19 cellular contexts compared by ENCODE assay signal in the genomic region with DNA sequence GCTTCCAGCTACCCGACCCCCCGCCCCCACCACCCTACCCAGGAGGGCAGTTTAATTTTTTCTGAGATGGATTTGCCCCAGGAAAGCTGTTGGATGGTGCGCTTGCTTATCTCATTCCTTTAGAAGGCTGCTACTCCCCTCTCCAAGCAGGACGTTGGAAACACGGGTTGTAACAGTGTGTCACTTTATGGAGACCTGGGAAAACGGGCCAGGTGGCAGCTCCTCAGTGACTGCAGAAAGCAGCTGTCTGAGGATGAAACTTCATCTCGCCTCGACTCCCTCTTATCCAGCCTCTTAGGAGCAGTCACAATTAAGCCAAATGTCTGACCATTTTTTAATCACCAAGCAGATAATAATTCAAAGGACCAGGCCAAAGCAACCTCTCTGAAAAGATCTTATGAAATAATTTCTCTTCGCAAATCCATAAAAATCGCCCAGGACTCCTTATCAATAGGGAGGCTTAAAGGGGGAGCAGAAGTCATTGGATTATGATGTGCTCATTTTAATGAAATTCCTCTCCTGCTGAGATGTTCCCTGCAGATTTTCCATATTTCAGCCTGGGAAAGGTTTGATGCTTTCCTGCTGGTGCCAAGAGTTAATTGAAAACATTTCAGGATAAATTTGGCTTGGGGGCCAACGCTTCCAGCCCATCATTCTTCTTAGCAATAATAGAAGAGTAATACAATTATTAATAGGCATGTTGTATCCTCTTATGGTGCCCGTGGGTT. TPM values are rescaled to one million over a fixed set of nuclear protein-coding genes. Genes with fewer than 3 reads are reported as not detected.
A peak's percentile ranks its signal among the peaks of the same experiment; 100 is the strongest.
DNase-seq lines count a peak whose midpoint lies in the region; ATAC-seq and TF ChIP-seq lines count a peak whose summit lies in the region.
"Had no signal": no experiment of that assay in that cellular context is flagged by ENCODE, and none has a peak within 500 bp of the region (broad histone marks: within the 10 kb centered on the region; RNA-seq: fewer than 3 reads in every experiment).

No MANE protein-coding gene starts in this region.

- H3K27me3 Mint-ChIP-seq in brain, result peaks cover 16% of the 10 kb centered on the region
- peaks cover 32% of the 10 kb centered on the region for H3K27me3 Mint-ChIP-seq in activated T-cell treated with anti-CD3 and anti-CD28 coated beads, Interleukin-2, amount 50 U/mL, for 4 hours (ENCODE audit: low read depth)

- peak overlapping the region in 3 of 5 experiments; percentile 65 to 93 (median 82) for H3K27ac Mint-ChIP-seq in brain

- H3K18ac ChIP-seq in mesenchymal stem cell (ENCODE audit: low read depth in 1 of 2, low read length in 2 of 2), result no peak overlapping the region

- H3K4me2 ChIP-seq in mesenchymal stem cell (ENCODE audit: low read length, poor library complexity, severe bottlenecking), result no peak overlapping the region

- TF ChIP-seq CTCF in right atrium auricular region (IDR thresholded peaks at IDR 0.05), result no peak
- TF ChIP-seq CTCF in brain (conservative IDR thresholded peaks at IDR 0.05), result no peak

- H2BK5ac ChIP-seq in mesenchymal stem cell (ENCODE audit: low read depth, low read length, poor library complexity, severe bottlenecking), result no peak overlapping the region

- no peak overlapping the region for H2AFZ ChIP-seq in mesenchymal stem cell (ENCODE audit: low read depth, low read length)

- ATAC-seq in left ventricle myocardium superior, result peak; percentile 55
- ATAC-seq in activated T-cell treated with anti-CD3 and anti-CD28 coated beads, Interleukin-2, amount 50 U/mL, for 4 hours, result no peak

- H3K4me3 ChIP-seq in right atrium auricular region (no peak overlapping the region), mesenchymal stem cell (ENCODE audit: insufficient read depth in 1 of 2, low read depth in 1 of 2, low read length in 2 of 2) (peak overlapping the region in 1 of 2 experiments; percentile 15)
- H3K4me3 ChIP-seq: MG63, Peyer's patch had no signal

- no peaks in the 10 kb centered on the region for H3K4me1 ChIP-seq in right atrium auricular region
- H3K4me1 ChIP-seq in mesenchymal stem cell (ENCODE audit: control insufficient read depth, insufficient read depth, low read depth, low read length), result peaks cover 2% of the 10 kb centered on the region
- H3K4me1 ChIP-seq: Peyer's patch had no signal

- no peak overlapping the region for H2BK15ac ChIP-seq in mesenchymal stem cell (ENCODE audit: low read depth, poor library complexity, severe bottlenecking)

- no peaks in the 10 kb centered on the region for H3K36me3 Mint-ChIP-seq in brain
- no peaks in the 10 kb centered on the region for H3K36me3 Mint-ChIP-seq in activated T-cell treated with anti-CD3 and anti-CD28 coated beads, Interleukin-2, amount 50 U/mL, for 4 hours (ENCODE audit: insufficient read depth)

- DNase-seq in left ventricle myocardium superior (no peak), right atrium auricular region (ENCODE audit: low spot score) (no peak), mesenchymal stem cell (no peak), epidermal melanocyte (ENCODE audit: insufficient read length, low spot score) (no peak), HPDE6-E6E7 (ENCODE audit: extremely low spot score) (no peak)
- DNase-seq in activated T-cell treated with anti-CD3 and anti-CD28 coated beads, Interleukin-2, amount 50 U/mL, for 4 hours, result no peak
- DNase-seq: ACHN, AML-193, DMS79 treated with DMSO at 0.1 percent for 48 hours, HCEC 1CT, Kasumi-1, MG63, NCI-H1048, NCI-H1436, NCI-H1930, NCI-H446, Peyer's patch had no signal

- no peak overlapping the region for H3K4ac ChIP-seq in mesenchymal stem cell (ENCODE audit: low read depth in 1 of 2, low read length in 2 of 2)

- no peak overlapping the region for H2BK12ac ChIP-seq in mesenchymal stem cell (ENCODE audit: low read length in 2 of 2)

- H2AK5ac ChIP-seq in mesenchymal stem cell (ENCODE audit: low read length, severe bottlenecking), result no peak overlapping the region

- WGBS in mesenchymal stem cell, result 86% methylated on average over 9 of the region's 12 CpGs

- H3K79me1 ChIP-seq in mesenchymal stem cell (replicated peaks; ENCODE audit: low read length, poor library complexity, severe bottlenecking), result no peaks in the 10 kb centered on the region

- no peak overlapping the region for H2BK120ac ChIP-seq in mesenchymal stem cell (ENCODE audit: low read depth, low read length)

- H3K23ac ChIP-seq in mesenchymal stem cell (ENCODE audit: low read length in 2 of 2), result no peak overlapping the region

- no peak overlapping the region for H4K91ac ChIP-seq in mesenchymal stem cell (ENCODE audit: low read length)

- no peaks in the 10 kb centered on the region for H3K9me3 ChIP-seq in right atrium auricular region
- no peaks in the 10 kb centered on the region for H3K9me3 ChIP-seq in mesenchymal stem cell (ENCODE audit: control insufficient read depth, low read length)
- H3K9me3 ChIP-seq: MG63, Peyer's patch had no signal

- H3K9ac ChIP-seq in mesenchymal stem cell (ENCODE audit: low read length), result peak overlapping the region; percentile 25

- H3K36me3 ChIP-seq in right atrium auricular region (no peaks in the 10 kb centered on the region), mesenchymal stem cell (ENCODE audit: control insufficient read depth in 1 of 2, insufficient read depth in 2 of 2, low read depth in 1 of 2, low read length in 2 of 2) (no peaks in the 10 kb centered on the region)
- H3K36me3 ChIP-seq: MG63, Peyer's patch had no signal

- H3K4me3 Mint-ChIP-seq in brain, result peak overlapping the region in 3 of 5 experiments; percentile 5 to 63 (median 19)
- no peak overlapping the region for H3K4me3 Mint-ChIP-seq in activated T-cell treated with anti-CD3 and anti-CD28 coated beads, Interleukin-2, amount 50 U/mL, for 4 hours

- H3K9me3 Mint-ChIP-seq in brain, result peaks cover 0 to 6% (median 3%) of the 10 kb centered on the region in 5 experiments
- peaks cover 5% of the 10 kb centered on the region for H3K9me3 Mint-ChIP-seq in activated T-cell treated with anti-CD3 and anti-CD28 coated beads, Interleukin-2, amount 50 U/mL, for 4 hours

- H3K14ac ChIP-seq in mesenchymal stem cell (ENCODE audit: low read length in 2 of 2), result no peak overlapping the region

- H3K27ac ChIP-seq in right atrium auricular region, result no peak overlapping the region
- H3K27ac ChIP-seq in mesenchymal stem cell (ENCODE audit: low read length, poor library complexity, severe bottlenecking), result no peak overlapping the region
- H3K27ac ChIP-seq: C4-2B, Peyer's patch had no signal

- H3K4me1 Mint-ChIP-seq in brain, result peaks cover 42% of the 10 kb centered on the region
- no peaks in the 10 kb centered on the region for H3K4me1 Mint-ChIP-seq in activated T-cell treated with anti-CD3 and anti-CD28 coated beads, Interleukin-2, amount 50 U/mL, for 4 hours (ENCODE audit: low read depth)

- no peak overlapping the region for H4K8ac ChIP-seq in mesenchymal stem cell (ENCODE audit: low read length)

- intact Hi-C loops in left ventricle myocardium superior (cut with micrococcal nuclease), result no loop called here

- H3K27me3 ChIP-seq in right atrium auricular region (no peaks in the 10 kb centered on the region), mesenchymal stem cell (ENCODE audit: control insufficient read depth in 1 of 2, insufficient read depth in 1 of 2, low read length in 2 of 2) (no peaks in the 10 kb centered on the region)
- H3K27me3 ChIP-seq: MG63, Peyer's patch had no signal

RNA-seq across cellular contexts. Expression of gene GAS1, which starts 26.0 kb away (rescaled TPM):
- total RNA-seq in left ventricle myocardium superior (19.7 TPM), right atrium auricular region (10 to 100 TPM; 44.4 to 78.6 TPM)
- 1.1 TPM for polyA plus RNA-seq in brain (ENCODE audit: insufficient read depth, low read depth, low replicate concordance)
- polyA plus RNA-seq in mesenchymal stem cell (2013, experiment 1 of 2), result 22.5 TPM
- 23.1 TPM for polyA plus RNA-seq in mesenchymal stem cell (2013, experiment 2 of 2)
- total RNA-seq in activated T-cell treated with anti-CD3 and anti-CD28 coated beads, Interleukin-2, amount 50 U/mL, for 4 hours, result under 1 TPM; 0.41 to 0.61 (median 0.43) TPM

Comparison
In these comparisons a context has a peak if more than half of its experiments do, and no peak if none do; other contexts are left out.
1. RNA of gene GAS1, which starts 26.0 kb away (total RNA-seq): 44.4 to 78.6 TPM in right atrium auricular region and 19.7 TPM in left ventricle myocardium superior (single experiment); 0.41 to 0.61 TPM in activated T-cell treated with anti-CD3 and anti-CD28 coated beads, Interleukin-2, amount 50 U/mL, for 4 hours; every median in the first group is over 10 times any median in the second.